8 cellular contexts compared by ENCODE assay signal in the genomic region with DNA sequence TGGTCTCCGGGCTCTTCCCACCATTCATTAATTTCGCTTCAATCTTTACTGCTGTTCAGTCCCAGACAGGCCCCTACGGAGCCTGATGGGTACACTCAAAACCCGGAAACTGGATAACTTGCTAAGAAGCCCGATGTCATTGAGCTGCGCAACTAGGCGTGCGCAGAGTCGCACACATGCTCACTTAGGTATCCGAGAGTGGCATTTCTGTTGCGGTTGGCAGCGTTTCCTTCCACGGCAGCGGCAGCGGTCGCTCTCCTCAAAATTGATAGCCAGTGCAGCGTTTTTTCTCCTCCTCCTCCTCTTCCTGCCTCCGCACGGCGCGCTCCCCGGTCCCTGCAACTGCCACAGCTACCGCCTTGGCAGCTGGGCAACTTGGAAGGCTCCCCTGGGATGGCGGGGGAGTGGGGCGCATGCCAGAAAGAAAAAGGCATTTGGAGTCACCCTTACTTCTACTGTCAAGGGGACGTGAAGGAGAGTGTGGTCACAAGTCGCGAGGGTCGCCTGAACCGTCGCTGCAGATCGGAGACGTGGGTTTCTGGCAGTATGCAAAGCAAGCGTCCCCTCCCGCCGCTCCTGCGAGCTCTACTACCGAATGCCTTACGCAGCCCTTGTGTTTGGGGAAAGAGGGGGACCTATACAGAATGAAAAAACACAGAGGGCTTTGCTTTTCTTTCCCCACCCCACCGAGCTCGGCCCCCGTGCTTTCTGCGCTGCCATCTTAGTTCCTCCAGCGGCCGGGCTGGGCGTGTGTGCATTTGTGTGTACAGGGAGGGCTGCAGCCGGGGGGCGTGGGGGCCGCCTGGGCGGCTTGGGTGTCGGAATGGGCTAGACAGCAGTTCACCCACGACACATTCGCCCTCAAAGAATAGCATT. TPM values are rescaled to one million over a fixed set of nuclear protein-coding genes. Genes with fewer than 3 reads are reported as not detected.
DNase-seq lines count a peak whose midpoint lies in the region; ATAC-seq and TF ChIP-seq lines count a peak whose summit lies in the region.

No MANE protein-coding gene starts in this region.

- H3K9me3 ChIP-seq in CD4-positive, CD25-positive, alpha-beta regulatory T cell (ENCODE audit: control insufficient read depth in 2 of 2, low read length in 2 of 2) = no peaks in the 10 kb centered on the region
- H3K9me3 ChIP-seq in duodenal mucosa (ENCODE audit: control insufficient read depth in 1 of 2, low read length in 2 of 2) = no peaks in the 10 kb centered on the region

- peak overlapping the region; percentile 97 for H3K4me3 ChIP-seq in CD4-positive, CD25-positive, alpha-beta regulatory T cell (ENCODE audit: low read depth, low read length)
- H3K4me3 ChIP-seq in duodenal mucosa (ENCODE audit: low read depth in 1 of 2, low read length in 2 of 2) = peak overlapping the region; percentile 94 to 95
- peak overlapping the region; percentile 94 for H3K4me3 ChIP-seq in lower leg skin (ENCODE audit: low read depth, poor library complexity, severe bottlenecking)

- no peaks in the 10 kb centered on the region for H3K36me3 Mint-ChIP-seq in CD4-positive, CD25-positive, alpha-beta regulatory T cell

- H3K4me1 Mint-ChIP-seq in CD4-positive, CD25-positive, alpha-beta regulatory T cell = peaks cover 19 to 47% (median 30%) of the 10 kb centered on the region in 4 donors

- no peaks in the 10 kb centered on the region for H3K36me3 ChIP-seq in CD4-positive, CD25-positive, alpha-beta regulatory T cell (ENCODE audit: control insufficient read depth, insufficient read depth, low read length)
- no peaks in the 10 kb centered on the region for H3K36me3 ChIP-seq in duodenal mucosa (ENCODE audit: control insufficient read depth in 1 of 2, insufficient read depth in 2 of 2, low read length in 2 of 2)

- H3K27me3 ChIP-seq in CD4-positive, CD25-positive, alpha-beta regulatory T cell (ENCODE audit: control insufficient read depth, insufficient read depth, low read length) = no peaks in the 10 kb centered on the region
- H3K27me3 ChIP-seq in duodenal mucosa (ENCODE audit: control insufficient read depth in 1 of 2, insufficient read depth in 2 of 2, low read length in 2 of 2) = no peaks in the 10 kb centered on the region

- TF ChIP-seq POLR2A in lower leg skin (IDR thresholded peaks at IDR 0.05) = no peak

- TF ChIP-seq CTCF in lower leg skin (IDR thresholded peaks at IDR 0.05) = no peak

- H3K27ac Mint-ChIP-seq in CD4-positive, CD25-positive, alpha-beta regulatory T cell = peak overlapping the region; percentile 94 to 99 (median 96)

- peaks cover 4% of the 10 kb centered on the region for H3K27me3 Mint-ChIP-seq in CD4-positive, CD25-positive, alpha-beta regulatory T cell

- intact Hi-C loops in lower leg skin (cut with DNase I; ENCODE audit: low total_unique reads) = loop anchor here (10.0 kb wide), 1 partner anchor 155 kb away; no protein-coding TSS in a partner anchor

- 1% methylated on average over 52 to 53 of the region's 53 CpGs for WGBS in lower leg skin, 2 donors

- H3K4me1 ChIP-seq in CD4-positive, CD25-positive, alpha-beta regulatory T cell (ENCODE audit: control insufficient read depth, insufficient read depth, low read length, poor library complexity, severe bottlenecking) = peaks cover 37% of the 10 kb centered on the region
- peaks cover 23 to 29% of the 10 kb centered on the region in 2 donors for H3K4me1 ChIP-seq in duodenal mucosa (ENCODE audit: control insufficient read depth in 1 of 2, insufficient read depth in 2 of 2, low read length in 2 of 2)

- H3K9me3 Mint-ChIP-seq in CD4-positive, CD25-positive, alpha-beta regulatory T cell = no peaks in the 10 kb centered on the region

- H3K4me3 Mint-ChIP-seq in CD4-positive, CD25-positive, alpha-beta regulatory T cell = peak overlapping the region; percentile 88 to 99 (median 95)

- H3K9ac ChIP-seq in duodenal mucosa (ENCODE audit: low read depth in 1 of 2, low read length in 2 of 2) = peak overlapping the region; percentile 79 to 88

- peak; percentile 85 to 99 (median 92) for DNase-seq in CD4-positive, CD25-positive, alpha-beta regulatory T cell
- DNase-seq in NCI-H774 (lab: John Stamatoyannopoulos, UW) (peak; percentile 73), lower leg skin (ENCODE audit: low spot score in 2 of 2) (peak; percentile 88 to 95)
- DNase-seq in activated CD4-positive, alpha-beta T cell treated with anti-CD3 and anti-CD28 coated beads, Interleukin-2, amount 50 U/mL, for 48 hours = peak; percentile 88 to 92
- peak; percentile 75 to 85 for DNase-seq in stimulated activated CD4-positive, alpha-beta T cell treated with anti-CD3 and anti-CD28 coated beads, Interleukin-4, amount 100 ng/mL, for 4 hours

- peak; percentile 68 to 71 for ATAC-seq in CD4-positive, CD25-positive, alpha-beta regulatory T cell (ENCODE audit: low read depth in 2 of 2)
- ATAC-seq in GM19438 (IDR thresholded peaks at IDR 0.05; ENCODE audit: low read depth, unreplicated experiment) (peak; percentile 52), HG03571 (IDR thresholded peaks at IDR 0.05; ENCODE audit: unreplicated experiment) (peak; percentile 54)

- peak overlapping the region; percentile 92 for H3K27ac ChIP-seq in CD4-positive, CD25-positive, alpha-beta regulatory T cell (ENCODE audit: insufficient read depth, low read length, poor library complexity, severe bottlenecking)
- peak overlapping the region; percentile 78 for H3K27ac ChIP-seq in duodenal mucosa (ENCODE audit: low read depth, low read length)

RNA-seq across cellular contexts. Expression of a gene that starts 2.5 kb away (rescaled TPM):
- total RNA-seq in CD4-positive, CD25-positive, alpha-beta regulatory T cell = 189 TPM
- 10 to 100 TPM; 20.8 to 35.9 (median 26.4) TPM for polyA plus RNA-seq in CD4-positive, CD25-positive, alpha-beta regulatory T cell
- total RNA-seq in lower leg skin = 100 to 1,000 TPM; 189 to 242 (median 231) TPM

Comparison
In these comparisons a context has a peak if more than half of its experiments do, and no peak if none do; other contexts are left out.
1. Peak in every context shown above with its lines: DNase-seq, ATAC-seq, H3K4me3 ChIP-seq and H3K27ac ChIP-seq.